ENCODE assay signal across 17 cellular contexts in genomic region chr2:206082298-206082843, GRCh38. TPM values are rescaled to one million over a fixed set of nuclear protein-coding genes. Genes with fewer than 3 reads are reported as not detected.
DNase-seq lines count a peak whose midpoint lies in the region; ATAC-seq and TF ChIP-seq lines count a peak whose summit lies in the region.
"Had no signal": no experiment of that assay in that cellular context is flagged by ENCODE, and none has a peak within 500 bp of the region (broad histone marks: within the 10 kb centered on the region; RNA-seq: fewer than 3 reads in every experiment).

No MANE protein-coding gene starts in this region.

- peaks cover 84% of the 10 kb centered on the region for H3K79me2 ChIP-seq in GM23248 (ENCODE audit: insufficient read depth)
- peaks cover 70% of the 10 kb centered on the region for H3K79me2 ChIP-seq in PC-9 (ENCODE audit: low read depth)

- no peak for TF ChIP-seq CTCF in CD4-positive, alpha-beta T cell (IDR thresholded peaks at IDR 0.05)
- TF ChIP-seq CTCF in PC-9 (conservative IDR thresholded peaks at IDR 0.05): no peak
- TF ChIP-seq CTCF in colonic mucosa (IDR thresholded peaks at IDR 0.05): no peak
- no peak for TF ChIP-seq CTCF in Calu3 (IDR thresholded peaks at IDR 0.05; ENCODE audit: unreplicated experiment)

- H3K9me3 ChIP-seq in CD4-positive, alpha-beta T cell (ENCODE audit: control insufficient read depth, low read length): no peaks in the 10 kb centered on the region
- H3K9me3 ChIP-seq in GM23248 (ENCODE audit: low read depth): no peaks in the 10 kb centered on the region
- no peaks in the 10 kb centered on the region for H3K9me3 ChIP-seq in PC-9 (ENCODE audit: insufficient read depth, low read depth)
- no peaks in the 10 kb centered on the region for H3K9me3 ChIP-seq in iPS-15b (ENCODE audit: control insufficient read depth, insufficient read depth, low read length)
- no peaks in the 10 kb centered on the region for H3K9me3 ChIP-seq in colonic mucosa
- H3K9me3 ChIP-seq: MG63, right atrium auricular region had no signal

- no peaks in the 10 kb centered on the region for H3K27me3 ChIP-seq in CD4-positive, alpha-beta T cell (ENCODE audit: control insufficient read depth, insufficient read depth, low read length)
- H3K27me3 ChIP-seq in GM23248 (replicated peaks; ENCODE audit: insufficient read depth) (no peaks in the 10 kb centered on the region), PC-9 (ENCODE audit: insufficient read depth, low read depth) (no peaks in the 10 kb centered on the region), iPS-15b (ENCODE audit: control insufficient read depth, insufficient read depth, low read length) (no peaks in the 10 kb centered on the region), colonic mucosa (no peaks in the 10 kb centered on the region)
- H3K27me3 ChIP-seq: MG63, right atrium auricular region had no signal

- H3K4me3 ChIP-seq in GM23248 (no peak overlapping the region), PC-9 (no peak overlapping the region), iPS-15b (ENCODE audit: low read depth, low read length) (peak overlapping the region; percentile 76), colonic mucosa (no peak overlapping the region)
- H3K4me3 ChIP-seq: MG63, right atrium auricular region had no signal

- CTCF ChIA-PET in CD4-positive, alpha-beta T cell (lab: Charles Lee): no interaction called here
- CTCF ChIA-PET in PC-9 (lab: Charles Lee) (no interaction called here), Calu3 (lab: Charles Lee) (no interaction called here)

- no peak overlapping the region for H3K27ac ChIP-seq in CD4-positive, alpha-beta T cell (ENCODE audit: low read depth, low read length)
- no peak overlapping the region for H3K27ac ChIP-seq in GM23248
- H3K27ac ChIP-seq in PC-9: no peak overlapping the region
- no peak overlapping the region for H3K27ac ChIP-seq in colonic mucosa
- H3K27ac ChIP-seq: right atrium auricular region had no signal

- H3K36me3 ChIP-seq in GM23248 (ENCODE audit: low read depth) (no peaks in the 10 kb centered on the region), PC-9 (ENCODE audit: low read depth) (no peaks in the 10 kb centered on the region), iPS-15b (ENCODE audit: control insufficient read depth, insufficient read depth, low read length) (no peaks in the 10 kb centered on the region), colonic mucosa (no peaks in the 10 kb centered on the region)
- H3K36me3 ChIP-seq: MG63, right atrium auricular region had no signal

- no peaks in the 10 kb centered on the region for H3K9me3 Mint-ChIP-seq in CD4-positive, alpha-beta T cell
- H3K9me3 Mint-ChIP-seq in immature natural killer cell: no peaks in the 10 kb centered on the region
- no peaks in the 10 kb centered on the region for H3K9me3 Mint-ChIP-seq in Calu3 (ENCODE audit: low read depth, unreplicated experiment)
- H3K9me3 Mint-ChIP-seq: CD8-positive, alpha-beta memory T cell had no signal

- DNase-seq in CD4-positive, alpha-beta T cell: no peak
- DNase-seq in GM23248 (no peak), PC-9 (no peak), immature natural killer cell (no peak), colonic mucosa (no peak), Calu3 (no peak), SKM-1 (lab: John Stamatoyannopoulos, UW; ENCODE audit: unreplicated experiment) (no peak)
- DNase-seq: activated CD4-positive, alpha-beta T cell treated with anti-CD3 and anti-CD28 coated beads for 36 hours; CD8-positive, alpha-beta memory T cell; HCEC 1CT; MG63; NCI-H226; occipital lobe; RPMI8226 had no signal

- peak overlapping the region; percentile 16 for H3K4me3 Mint-ChIP-seq in CD4-positive, alpha-beta T cell
- H3K4me3 Mint-ChIP-seq in immature natural killer cell: peak overlapping the region in 1 of 5 donors; percentile 21
- no peak overlapping the region for H3K4me3 Mint-ChIP-seq in Calu3 (ENCODE audit: low read depth, unreplicated experiment)
- H3K4me3 Mint-ChIP-seq: activated CD4-positive, alpha-beta T cell treated with anti-CD3 and anti-CD28 coated beads for 36 hours had no signal

- H3F3A ChIP-seq in GM23248 (ENCODE audit: insufficient read depth): peaks cover 30% of the 10 kb centered on the region
- 0 out of 2 replicates have a peak, but pooled peaks cover 12% of the 10 kb centered on the region for H3F3A ChIP-seq in PC-9 (ENCODE audit: insufficient read depth, low read depth)

- 98 to 100% methylated on average over 4 of the region's 4 CpGs for WGBS in GM23248 (ENCODE audit: low coverage in 1 of 2, low lambda C conversion rate in 2 of 2, missing lambda C conversion rate in 2 of 2), 2 experiments

- peak overlapping the region; percentile 99 for H3K4me2 ChIP-seq in GM23248 (ENCODE audit: unreplicated experiment)
- H3K4me2 ChIP-seq in PC-9: no peak overlapping the region

- POLR2A ChIA-PET in CD4-positive, alpha-beta T cell (lab: Charles Lee): no interaction called here
- POLR2A ChIA-PET in PC-9 (lab: Charles Lee; ENCODE audit: unreplicated experiment): no interaction called here

- H3K4me1 ChIP-seq in GM23248 (ENCODE audit: insufficient read depth) (0 out of 2 replicates have a peak, but pooled peaks cover 11% of the 10 kb centered on the region), PC-9 (replicated peaks; ENCODE audit: insufficient read depth) (peaks cover 11% of the 10 kb centered on the region), iPS-15b (ENCODE audit: control insufficient read depth, insufficient read depth, low read length) (peaks cover 29% of the 10 kb centered on the region), colonic mucosa (peaks cover 4% of the 10 kb centered on the region)

- no peak overlapping the region for H3K9ac ChIP-seq in GM23248
- peak overlapping the region; percentile 5 for H3K9ac ChIP-seq in iPS-15b (ENCODE audit: low read depth, low read length)
- H3K9ac ChIP-seq in colonic mucosa (ENCODE audit: low read depth in 2 of 2, low read length in 2 of 2): no peak overlapping the region

- ATAC-seq in CD4-positive, alpha-beta T cell (ENCODE audit: poor library complexity): no peak
- ATAC-seq: activated CD4-positive, alpha-beta T cell treated with anti-CD3 and anti-CD28 coated beads for 36 hours; SK-N-SH treated with all-trans-retinoic acid at 6 μM for 48 hours had no signal

- intact Hi-C loops in CD4-positive, alpha-beta T cell (cut with DNase I, micrococcal nuclease): loop anchor here (5.0 to 10.0 kb wide), 4 partner anchors 58 to 1630 kb away; partner anchors contain the start of genes CCNYL1 (in 1 of the 2), FASTKD2 (in 1 of the 2), KLF7 (in 1 of the 2) and MDH1B (in 1 of the 2)
- intact Hi-C loops in PC-9 (cut with micrococcal nuclease; ENCODE audit: unreplicated experiment) (loop anchor here (10.0 kb wide), 1 partner anchor 362 kb away; the partner anchor contains the start of gene ADAM23), colonic mucosa (cut with DNase I) (no loop called here), Calu3 (cut with micrococcal nuclease; ENCODE audit: unreplicated experiment) (loop anchor here (5.0 to 10.0 kb wide), 2 partner anchors 50 to 138 kb away; no protein-coding TSS in a partner anchor)

- BruUV-seq in PC-9 (replicated peaks; lab: Mats Ljungman, UMichigan): TSS peak; percentile 8
- BruUV-seq in Calu3 (replicated peaks; lab: Mats Ljungman, UMichigan): no TSS peak

- H3K9me2 ChIP-seq in GM23248 (ENCODE audit: insufficient read depth): no peaks in the 10 kb centered on the region
- no peaks in the 10 kb centered on the region for H3K9me2 ChIP-seq in PC-9 (ENCODE audit: insufficient read depth)

- H3K27ac Mint-ChIP-seq in CD4-positive, alpha-beta T cell: no peak overlapping the region
- H3K27ac Mint-ChIP-seq in immature natural killer cell: no peak overlapping the region
- no peak overlapping the region for H3K27ac Mint-ChIP-seq in Calu3 (ENCODE audit: unreplicated experiment)
- H3K27ac Mint-ChIP-seq: activated CD4-positive, alpha-beta T cell treated with anti-CD3 and anti-CD28 coated beads for 36 hours had no signal

- H4K20me1 ChIP-seq in GM23248 (ENCODE audit: insufficient read depth) (0 out of 2 replicates have a peak, but pooled peaks cover 4% of the 10 kb centered on the region), PC-9 (ENCODE audit: insufficient read depth) (no peaks in the 10 kb centered on the region)

- peaks cover 58% of the 10 kb centered on the region for H3K4me1 Mint-ChIP-seq in CD4-positive, alpha-beta T cell (ENCODE audit: low read depth)
- H3K4me1 Mint-ChIP-seq in immature natural killer cell: peaks cover 44 to 57% of the 10 kb centered on the region in 2 donors
- peaks cover 32% of the 10 kb centered on the region for H3K4me1 Mint-ChIP-seq in Calu3 (ENCODE audit: low read depth, unreplicated experiment)

- in situ Hi-C loops in GM23248 (cut with MboI): no loop called here

- H3K27me3 Mint-ChIP-seq in CD4-positive, alpha-beta T cell: no peaks in the 10 kb centered on the region
- H3K27me3 Mint-ChIP-seq in immature natural killer cell (ENCODE audit: low read depth in 3 of 3) (peaks cover 11 to 18% (median 16%) of the 10 kb centered on the region in 3 donors), Calu3 (ENCODE audit: unreplicated experiment) (no peaks in the 10 kb centered on the region)
- H3K27me3 Mint-ChIP-seq: activated CD4-positive, alpha-beta T cell treated with anti-CD3 and anti-CD28 coated beads for 36 hours had no signal

- peaks cover 27% of the 10 kb centered on the region for H3K36me3 Mint-ChIP-seq in CD4-positive, alpha-beta T cell (ENCODE audit: low read depth)
- H3K36me3 Mint-ChIP-seq in immature natural killer cell (no peaks in the 10 kb centered on the region), Calu3 (ENCODE audit: insufficient read depth, unreplicated experiment) (peaks cover 36% of the 10 kb centered on the region)

- H2AFZ ChIP-seq in GM23248 (no peak overlapping the region), PC-9 (no peak overlapping the region)

RNA-seq across cellular contexts. Expression of gene INO80D, which starts 3.6 kb away (rescaled TPM):
- total RNA-seq in CD4-positive, alpha-beta T cell: 10 to 100 TPM; 45.3 to 48.9 TPM
- total RNA-seq in GM23248 (2014; rRNA removed; shearing (Covaris generic)): 4.7 and 4.8 TPM in 2 replicates
- polyA plus RNA-seq in GM23248 (2016; fragmentation: Nextera tagmentation; extraction: Ambion mirVana) (3.0 and 3.4 TPM in 2 replicates), immature natural killer cell (10 to 100 TPM in 1 of 3 donors, 1 to 10 TPM in 2; 6.7 to 13.4 (median 7.7) TPM)
- total RNA-seq in PC-9 (2021) (7.1 and 12.4 TPM in 2 replicates), colonic mucosa (10 to 100 TPM; 20.2 to 29.9 TPM), Calu3 (2022) (19.5 and 20.2 TPM in 2 replicates)
